In the genomic region with DNA sequence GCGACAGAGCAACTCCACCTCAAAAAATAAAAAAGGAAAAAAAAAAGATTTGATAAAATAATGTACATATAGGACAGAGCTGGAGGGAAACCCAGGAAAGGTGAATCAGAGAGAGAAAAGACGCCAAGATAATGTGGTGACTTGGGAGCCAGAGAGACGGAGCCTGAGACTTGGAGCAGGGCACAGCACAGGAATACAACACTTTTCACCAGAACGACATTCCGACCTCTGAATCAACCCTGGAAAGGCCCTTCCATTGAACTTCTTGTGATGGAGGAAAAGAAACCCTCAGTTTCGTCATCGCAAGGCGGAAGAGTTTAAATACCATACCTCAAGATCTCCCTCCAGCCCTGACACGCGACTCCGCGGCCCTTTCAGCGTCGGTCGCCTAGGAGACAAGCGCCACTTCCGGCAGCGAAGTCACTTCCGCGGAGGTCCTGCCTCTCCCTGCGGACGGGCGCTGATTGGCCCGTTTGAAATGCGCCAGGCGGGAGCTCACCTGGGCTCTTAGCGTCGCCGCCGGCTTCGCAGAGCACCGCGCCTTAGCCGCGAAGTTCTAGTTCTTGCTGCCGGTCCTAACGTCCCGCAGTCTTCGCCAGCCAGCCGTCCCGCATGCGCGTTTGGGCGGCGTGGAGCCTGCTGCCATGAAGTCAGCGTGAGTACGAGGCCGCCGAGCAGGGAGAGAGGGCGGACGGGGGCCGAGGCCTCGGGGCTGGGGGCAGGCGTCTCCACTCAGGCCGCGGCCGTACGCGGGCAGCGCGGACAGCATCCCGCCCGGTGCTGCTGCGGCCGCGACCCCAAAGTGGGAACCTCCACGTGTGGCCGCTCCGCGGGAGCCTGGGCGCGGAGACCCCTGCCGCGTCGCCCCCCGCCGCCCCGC, we compare ENCODE assay signal across 1 cellular context.
TF ChIP-seq lines count a peak whose summit lies in the region.

A gene (plus strand): TSS at position 528 of the 880 bp plus-strand sequence. CDS start 117 bp downstream, at position 645.

TF ChIP-seq in HEK293, 187 proteins besides CTCF, POLR2A, EP300 and RAD21 (continued from another document):
- TF ChIP-seq, protein P1, sequence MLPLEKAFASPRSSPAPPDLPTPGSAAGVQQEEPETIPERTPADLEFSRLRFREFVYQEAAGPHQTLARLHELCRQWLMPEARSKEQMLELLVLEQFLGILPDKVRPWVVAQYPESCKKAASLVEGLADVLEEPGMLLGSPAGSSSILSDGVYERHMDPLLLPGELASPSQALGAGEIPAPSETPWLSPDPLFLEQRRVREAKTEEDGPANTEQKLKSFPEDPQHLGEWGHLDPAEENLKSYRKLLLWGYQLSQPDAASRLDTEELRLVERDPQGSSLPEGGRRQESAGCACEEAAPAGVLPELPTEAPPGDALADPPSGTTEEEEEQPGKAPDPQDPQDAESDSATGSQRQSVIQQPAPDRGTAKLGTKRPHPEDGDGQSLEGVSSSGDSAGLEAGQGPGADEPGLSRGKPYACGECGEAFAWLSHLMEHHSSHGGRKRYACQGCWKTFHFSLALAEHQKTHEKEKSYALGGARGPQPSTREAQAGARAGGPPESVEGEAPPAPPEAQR (tag by site-specific recombination; IDR thresholded peaks at IDR 0.05) = no peak
- TF ChIP-seq, protein P2, sequence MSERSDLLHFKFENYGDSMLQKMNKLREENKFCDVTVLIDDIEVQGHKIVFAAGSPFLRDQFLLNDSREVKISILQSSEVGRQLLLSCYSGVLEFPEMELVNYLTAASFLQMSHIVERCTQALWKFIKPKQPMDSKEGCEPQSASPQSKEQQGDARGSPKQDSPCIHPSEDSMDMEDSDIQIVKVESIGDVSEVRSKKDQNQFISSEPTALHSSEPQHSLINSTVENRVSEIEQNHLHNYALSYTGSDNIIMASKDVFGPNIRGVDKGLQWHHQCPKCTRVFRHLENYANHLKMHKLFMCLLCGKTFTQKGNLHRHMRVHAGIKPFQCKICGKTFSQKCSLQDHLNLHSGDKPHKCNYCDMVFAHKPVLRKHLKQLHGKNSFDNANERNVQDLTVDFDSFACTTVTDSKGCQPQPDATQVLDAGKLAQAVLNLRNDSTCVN (tag by site-specific recombination; optimal IDR thresholded peaks at IDR 0.05) = peak; percentile 91
- no peak for TF ChIP-seq ZNF501 (tag by site-specific recombination; IDR thresholded peaks at IDR 0.05)
- no peak; the same call in 1 of the 2 replicates for TF ChIP-seq ZFHX2 (tag by site-specific recombination; conservative IDR thresholded peaks at IDR 0.05)
- no peak for TF ChIP-seq ZNF529 (tag by site-specific recombination; IDR thresholded peaks at IDR 0.05; ENCODE audit: insufficient replicate concordance)
- no peak for TF ChIP-seq ZNF426 (tag by site-specific recombination; IDR thresholded peaks at IDR 0.05)
- peak; percentile 53 for TF ChIP-seq ZNF324 (tag by site-specific recombination; IDR thresholded peaks at IDR 0.05)
- TF ChIP-seq ZNF660 (tag by site-specific recombination; IDR thresholded peaks at IDR 0.05) = 0 out of 2 replicates have a peak, but pooled peaks have one; percentile 71
- TF ChIP-seq, protein P3, sequence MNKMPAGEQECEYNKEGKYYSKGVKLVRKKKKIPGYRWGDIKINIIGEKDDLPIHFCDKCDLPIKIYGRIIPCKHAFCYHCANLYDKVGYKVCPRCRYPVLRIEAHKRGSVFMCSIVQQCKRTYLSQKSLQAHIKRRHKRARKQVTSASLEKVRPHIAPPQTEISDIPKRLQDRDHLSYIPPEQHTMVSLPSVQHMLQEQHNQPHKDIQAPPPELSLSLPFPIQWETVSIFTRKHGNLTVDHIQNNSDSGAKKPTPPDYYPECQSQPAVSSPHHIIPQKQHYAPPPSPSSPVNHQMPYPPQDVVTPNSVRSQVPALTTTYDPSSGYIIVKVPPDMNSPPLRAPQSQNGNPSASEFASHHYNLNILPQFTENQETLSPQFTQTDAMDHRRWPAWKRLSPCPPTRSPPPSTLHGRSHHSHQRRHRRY (tag by site-specific recombination; IDR thresholded peaks at IDR 0.05) = no peak
- peak; percentile 71; the same call in 1 of the 2 replicates for TF ChIP-seq ZNF391 (tag by site-specific recombination; IDR thresholded peaks at IDR 0.05; ENCODE audit: borderline replicate concordance, low read depth)
- no peak for TF ChIP-seq ZNF248 (tag by site-specific recombination; IDR thresholded peaks at IDR 0.05)
- TF ChIP-seq ZNF558 (tag by site-specific recombination; IDR thresholded peaks at IDR 0.05) = peak; percentile 49; the same call in 1 of the 2 replicates
- TF ChIP-seq ZNF121 (tag by site-specific recombination; IDR thresholded peaks at IDR 0.05) = no peak
- peak; percentile 26; the same call in 1 of the 2 replicates for TF ChIP-seq ZNF394 (tag by site-specific recombination; IDR thresholded peaks at IDR 0.05; ENCODE audit: borderline replicate concordance)
- TF ChIP-seq, protein P4, sequence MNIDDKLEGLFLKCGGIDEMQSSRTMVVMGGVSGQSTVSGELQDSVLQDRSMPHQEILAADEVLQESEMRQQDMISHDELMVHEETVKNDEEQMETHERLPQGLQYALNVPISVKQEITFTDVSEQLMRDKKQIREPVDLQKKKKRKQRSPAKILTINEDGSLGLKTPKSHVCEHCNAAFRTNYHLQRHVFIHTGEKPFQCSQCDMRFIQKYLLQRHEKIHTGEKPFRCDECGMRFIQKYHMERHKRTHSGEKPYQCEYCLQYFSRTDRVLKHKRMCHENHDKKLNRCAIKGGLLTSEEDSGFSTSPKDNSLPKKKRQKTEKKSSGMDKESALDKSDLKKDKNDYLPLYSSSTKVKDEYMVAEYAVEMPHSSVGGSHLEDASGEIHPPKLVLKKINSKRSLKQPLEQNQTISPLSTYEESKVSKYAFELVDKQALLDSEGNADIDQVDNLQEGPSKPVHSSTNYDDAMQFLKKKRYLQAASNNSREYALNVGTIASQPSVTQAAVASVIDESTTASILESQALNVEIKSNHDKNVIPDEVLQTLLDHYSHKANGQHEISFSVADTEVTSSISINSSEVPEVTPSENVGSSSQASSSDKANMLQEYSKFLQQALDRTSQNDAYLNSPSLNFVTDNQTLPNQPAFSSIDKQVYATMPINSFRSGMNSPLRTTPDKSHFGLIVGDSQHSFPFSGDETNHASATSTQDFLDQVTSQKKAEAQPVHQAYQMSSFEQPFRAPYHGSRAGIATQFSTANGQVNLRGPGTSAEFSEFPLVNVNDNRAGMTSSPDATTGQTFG (tag by site-specific recombination; IDR thresholded peaks at IDR 0.05; ENCODE audit: borderline replicate concordance) = no peak
